Comparison of ENCODE assay signal across 16 cellular contexts in genomic region chr14:61107148-61107641, GRCh38.
DNase-seq lines count a peak whose midpoint lies in the region; ATAC-seq, FAIRE-seq and TF ChIP-seq lines count a peak whose summit lies in the region.
"Had no signal": no experiment of that assay in that cellular context is flagged by ENCODE, and none has a peak within 500 bp of the region (broad histone marks: within the 10 kb centered on the region; RNA-seq: fewer than 3 reads in every experiment).

No MANE protein-coding gene starts in this region.

- peaks cover 21% of the 10 kb centered on the region for H3K4me1 Mint-ChIP-seq in progenitor cell of endocrine pancreas (ENCODE audit: low read depth)
- peaks cover 23% of the 10 kb centered on the region for H3K4me1 Mint-ChIP-seq in activated naive CD4-positive, alpha-beta T cell treated with anti-CD3 and anti-CD28 coated beads for 36 hours (ENCODE audit: low read depth)

- no peak overlapping the region for H3K4me3 Mint-ChIP-seq in progenitor cell of endocrine pancreas (ENCODE audit: low read depth)
- no peak overlapping the region for H3K4me3 Mint-ChIP-seq in activated naive CD4-positive, alpha-beta T cell treated with anti-CD3 and anti-CD28 coated beads for 36 hours
- H3K4me3 Mint-ChIP-seq: T-helper 17 cell had no signal

- H3K27ac ChIP-seq in OCI-LY7 (ENCODE audit: low read depth, low read length, poor library complexity, severe bottlenecking): no peak overlapping the region
- H3K27ac ChIP-seq in small intestine (ENCODE audit: low read depth in 1 of 2, low read length in 1 of 2): no peak overlapping the region
- H3K27ac ChIP-seq: cardiac muscle cell, upper lobe of left lung had no signal

- no peaks in the 10 kb centered on the region for H4K20me1 ChIP-seq in OCI-LY7 (ENCODE audit: insufficient read depth, low read length)

- WGBS in small intestine, 3 donors: 65 to 91% (median 76%) methylated on average over 12 to 13 of the region's 13 CpGs

- 0 out of 2 replicates have a peak, but pooled peaks have one; percentile 5 for TF ChIP-seq CTCF in OCI-LY7 (conservative IDR thresholded peaks at IDR 0.05; ENCODE audit: low read length)
- TF ChIP-seq CTCF in fibroblast of pulmonary artery (IDR thresholded peaks at IDR 0.05; ENCODE audit: low read length, missing control alignments): no peak
- no peak for TF ChIP-seq CTCF in progenitor cell of endocrine pancreas (IDR thresholded peaks at IDR 0.05; ENCODE audit: unreplicated experiment)

- intact Hi-C loops in OCI-LY7 (cut with micrococcal nuclease; ENCODE audit: unreplicated experiment): no loop called here
- intact Hi-C loops in activated naive CD4-positive, alpha-beta T cell treated with anti-CD3 and anti-CD28 coated beads for 36 hours (cut with micrococcal nuclease): no loop called here

- POLR2A ChIA-PET in OCI-LY7 (lab: Charles Lee): no interaction called here

- no peaks in the 10 kb centered on the region for H3K79me2 ChIP-seq in OCI-LY7 (ENCODE audit: insufficient read depth, low read depth, low read length)

- H3K4me2 ChIP-seq in OCI-LY7 (ENCODE audit: low read length): no peak overlapping the region

- peak overlapping the region; percentile 3 for H3K27ac Mint-ChIP-seq in progenitor cell of endocrine pancreas
- H3K27ac Mint-ChIP-seq in activated naive CD4-positive, alpha-beta T cell treated with anti-CD3 and anti-CD28 coated beads for 36 hours: no peak overlapping the region
- H3K27ac Mint-ChIP-seq: activated naive CD4-positive, alpha-beta T cell treated with anti-CD3 and anti-CD28 coated beads, Interleukin-2, amount 50 U/mL, for 72 hours; T-helper 17 cell had no signal

- no peak for ATAC-seq in HG03457 (IDR thresholded peaks at IDR 0.05; ENCODE audit: unreplicated experiment)
- ATAC-seq: activated naive CD4-positive, alpha-beta T cell treated with anti-CD3 and anti-CD28 coated beads, Interleukin-2, amount 50 U/mL, for 72 hours; T-helper 17 cell had no signal

- H3K36me3 Mint-ChIP-seq in progenitor cell of endocrine pancreas (ENCODE audit: insufficient read depth): peaks cover 2% of the 10 kb centered on the region
- H3K36me3 Mint-ChIP-seq in activated naive CD4-positive, alpha-beta T cell treated with anti-CD3 and anti-CD28 coated beads for 36 hours (ENCODE audit: low read depth): no peaks in the 10 kb centered on the region

- no peaks in the 10 kb centered on the region for H3K27me3 ChIP-seq in small intestine (ENCODE audit: control insufficient read depth in 2 of 2, insufficient read depth in 2 of 2, low read length in 2 of 2)
- H3K27me3 ChIP-seq: cardiac muscle cell, upper lobe of left lung had no signal

- H3K9me3 ChIP-seq in OCI-LY7 (ENCODE audit: low read length) (0 out of 2 replicates have a peak, but pooled peaks cover 10% of the 10 kb centered on the region), small intestine (ENCODE audit: control insufficient read depth, low read depth) (no peaks in the 10 kb centered on the region)
- H3K9me3 ChIP-seq: upper lobe of left lung had no signal

- H3K9me2 ChIP-seq in OCI-LY7 (ENCODE audit: insufficient read depth, low read length): no peaks in the 10 kb centered on the region

- H3K36me3 ChIP-seq in OCI-LY7 (ENCODE audit: insufficient read depth, low read length) (no peaks in the 10 kb centered on the region), small intestine (ENCODE audit: control insufficient read depth in 2 of 2, insufficient read depth in 2 of 2, low read length in 2 of 2) (no peaks in the 10 kb centered on the region)
- H3K36me3 ChIP-seq: cardiac muscle cell, upper lobe of left lung had no signal

- CTCF ChIA-PET in OCI-LY7 (lab: Charles Lee; ENCODE audit: unreplicated experiment): no interaction called here
- CTCF ChIA-PET in activated naive CD4-positive, alpha-beta T cell treated with anti-CD3 and anti-CD28 coated beads for 36 hours (lab: Charles Lee): no interaction called here

- DNase-seq in EH (ENCODE audit: low read depth) (peak; percentile 77), OCI-LY7 (ENCODE audit: low spot score) (no peak), fibroblast of pulmonary artery (ENCODE audit: low read depth) (peak; percentile 77), progenitor cell of endocrine pancreas (ENCODE audit: low spot score, unreplicated experiment) (no peak), small intestine (no peak), GM19238 (ENCODE audit: insufficient read length, low spot score) (no peak)
- DNase-seq in activated naive CD4-positive, alpha-beta T cell treated with anti-CD3 and anti-CD28 coated beads for 36 hours: no peak
- DNase-seq: activated CD4-positive, CD25-positive, alpha-beta regulatory T cell treated with anti-CD3 and anti-CD28 coated beads, Interleukin-2, amount 50 U/mL, for 72 hours; NCI-H187 treated with DMSO at 0.1 percent for 48 hours; stimulated activated CD4-positive, alpha-beta T cell treated with anti-CD3 and anti-CD28 coated beads, Interleukin-4, amount 100 ng/mL, for 24 hours; T-helper 17 cell had no signal

- H3K4me1 ChIP-seq in OCI-LY7 (ENCODE audit: insufficient read depth, low read length, poor library complexity, severe bottlenecking) (peaks cover 21% of the 10 kb centered on the region), small intestine (ENCODE audit: control insufficient read depth in 2 of 2, insufficient read depth in 1 of 2, low read depth in 1 of 2, low read length in 1 of 2) (no peaks in the 10 kb centered on the region)

- H2AFZ ChIP-seq in OCI-LY7 (ENCODE audit: low read length): peak overlapping the region; percentile 26; the same call in 1 of the 2 replicates

- H3K27me3 Mint-ChIP-seq in progenitor cell of endocrine pancreas: peaks cover 2% of the 10 kb centered on the region
- H3K27me3 Mint-ChIP-seq in activated naive CD4-positive, alpha-beta T cell treated with anti-CD3 and anti-CD28 coated beads for 36 hours (ENCODE audit: low read depth): peaks cover 1% of the 10 kb centered on the region

- FAIRE-seq in small intestine (lab: Jason Lieb, UNC): no peak
- FAIRE-seq: D721Med had no signal

- H3K4me3 ChIP-seq in OCI-LY7 (ENCODE audit: low read depth, low read length, poor library complexity, severe bottlenecking): no peak overlapping the region
- H3K4me3 ChIP-seq in fibroblast of pulmonary artery (replicated peaks; ENCODE audit: low read depth, low read length): no peak overlapping the region
- H3K4me3 ChIP-seq in small intestine (ENCODE audit: low read depth in 1 of 2, low read length in 2 of 2): no peak overlapping the region
- H3K4me3 ChIP-seq: cardiac muscle cell, upper lobe of left lung had no signal

- no peaks in the 10 kb centered on the region for H3K9me3 Mint-ChIP-seq in progenitor cell of endocrine pancreas (ENCODE audit: low read depth)
- H3K9me3 Mint-ChIP-seq in activated naive CD4-positive, alpha-beta T cell treated with anti-CD3 and anti-CD28 coated beads for 36 hours: peaks cover 1% of the 10 kb centered on the region

- BruUV-seq in OCI-LY7 (replicated peaks; lab: Mats Ljungman, UMichigan): no TSS peak

Comparison
In these comparisons a context has a peak if more than half of its experiments do, and no peak if none do; other contexts are left out.
1. DNase-seq: peak in EH (single experiment) and fibroblast of pulmonary artery (single experiment); none in OCI-LY7 (single experiment), progenitor cell of endocrine pancreas (single experiment), activated naive CD4-positive, alpha-beta T cell treated with anti-CD3 and anti-CD28 coated beads for 36 hours (single experiment), small intestine (single experiment) and GM19238 (single experiment).